1 cellular context compared by ENCODE assay signal in genomic region chr14:35155962-35156361, GRCh38.
TF ChIP-seq lines count a peak whose summit lies in the region.

No MANE protein-coding gene starts in this region.

TF ChIP-seq in SK-N-SH treated with all-trans-retinoic acid at 6 μM for 48 hours, 23 proteins besides CTCF, POLR2A, EP300 and RAD21 (continued from another document):
- no peak for TF ChIP-seq PATZ1 (CRISPR knock-in tag; IDR thresholded peaks at IDR 0.05; ENCODE audit: borderline replicate concordance)
- TF ChIP-seq ISL1 (CRISPR knock-in tag; IDR thresholded peaks at IDR 0.05), result no peak
- TF ChIP-seq ESRRG (CRISPR knock-in tag; IDR thresholded peaks at IDR 0.05), result no peak
- no peak for TF ChIP-seq ZNF70 (CRISPR knock-in tag; IDR thresholded peaks at IDR 0.05)
- TF ChIP-seq ZFP30 (CRISPR knock-in tag; IDR thresholded peaks at IDR 0.05), result no peak
- TF ChIP-seq CSDC2 (CRISPR knock-in tag; IDR thresholded peaks at IDR 0.05), result no peak
